ENCODE assay signal across 11 cellular contexts in genomic region chr14:61498811-61499210, GRCh38.
DNase-seq lines count a peak whose midpoint lies in the region; ATAC-seq and TF ChIP-seq lines count a peak whose summit lies in the region.
"Had no signal": no experiment of that assay in that cellular context is flagged by ENCODE, and none has a peak within 500 bp of the region (broad histone marks: within the 10 kb centered on the region; RNA-seq: fewer than 3 reads in every experiment).

No MANE protein-coding gene starts in this region.

- no peaks in the 10 kb centered on the region for H3K79me2 ChIP-seq in OCI-LY1 (ENCODE audit: insufficient read depth, low read length)

- TF ChIP-seq CTCF in OCI-LY1 (IDR thresholded peaks at IDR 0.05; ENCODE audit: low read length): no peak

- H3K4me2 ChIP-seq in OCI-LY1 (ENCODE audit: low read length): peak overlapping the region; percentile 51; the same call in 1 of the 2 replicates

- peak overlapping the region; percentile 40 for H3K9ac ChIP-seq in OCI-LY1 (ENCODE audit: low read length)

- H3K27ac ChIP-seq in OCI-LY1 (ENCODE audit: low read depth, low read length, poor library complexity, severe bottlenecking): peak overlapping the region; percentile 100
- H3K27ac ChIP-seq: right lobe of liver had no signal

- H3K36me3 ChIP-seq in OCI-LY1 (ENCODE audit: insufficient read depth, low read length): no peaks in the 10 kb centered on the region
- H3K36me3 ChIP-seq: right lobe of liver had no signal

- DNase-seq in ELR (ENCODE audit: low read depth) (peak; percentile 25), fibroblast of gingiva (ENCODE audit: low read depth) (peak; percentile 80), sciatic nerve (ENCODE audit: low spot score) (no peak), amniotic stem cell (lab: John Stamatoyannopoulos, UW) (no peak), NCI-H187 treated with DMSO at 0.1 percent for 48 hours (lab: John Stamatoyannopoulos, UW) (no peak), OCI-M2 (lab: John Stamatoyannopoulos, UW; ENCODE audit: unreplicated experiment) (no peak)
- DNase-seq: HFFc6, KG1, right lobe of liver had no signal

- H3F3A ChIP-seq in OCI-LY1 (ENCODE audit: insufficient read depth, low read length): peaks cover 17% of the 10 kb centered on the region; the same call in 1 of the 2 replicates

- no peaks in the 10 kb centered on the region for H4K20me1 ChIP-seq in OCI-LY1 (ENCODE audit: insufficient read depth, low read length)

- no peaks in the 10 kb centered on the region for H3K9me2 ChIP-seq in OCI-LY1 (ENCODE audit: low read depth, low read length)

- no peaks in the 10 kb centered on the region for H3K27me3 ChIP-seq in OCI-LY1 (ENCODE audit: insufficient read depth, low read length)
- H3K27me3 ChIP-seq: right lobe of liver had no signal

- no peak overlapping the region for H3K4me3 ChIP-seq in OCI-LY1 (ENCODE audit: low read depth, low read length, poor library complexity, severe bottlenecking)
- H3K4me3 ChIP-seq: right lobe of liver had no signal

- peak overlapping the region; percentile 12; the same call in 1 of the 2 replicates for H2AFZ ChIP-seq in OCI-LY1 (ENCODE audit: low read length)

- H3K9me3 ChIP-seq in OCI-LY1 (ENCODE audit: low read length): no peaks in the 10 kb centered on the region
- H3K9me3 ChIP-seq: right lobe of liver had no signal

- peak; percentile 76 for ATAC-seq in sciatic nerve
- ATAC-seq in HG02588 (IDR thresholded peaks at IDR 0.05; ENCODE audit: unreplicated experiment): no peak

- H3K4me1 ChIP-seq in OCI-LY1 (ENCODE audit: insufficient read depth, low read length, severe bottlenecking): peaks cover 67% of the 10 kb centered on the region

- intact Hi-C loops in sciatic nerve (cut with DNase I): no loop called here

Comparison
In these comparisons a context has a peak if more than half of its experiments do, and no peak if none do; other contexts are left out.
1. DNase-seq: peak in ELR (single experiment) and fibroblast of gingiva (single experiment); none in sciatic nerve (single experiment), amniotic stem cell (single experiment), NCI-H187 treated with DMSO at 0.1 percent for 48 hours (single experiment) and OCI-M2 (single experiment).